9 cellular contexts compared by ENCODE assay signal in genomic region chr17:81165246-81166032, GRCh38. TPM values are rescaled to one million over a fixed set of nuclear protein-coding genes. Genes with fewer than 3 reads are reported as not detected.
DNase-seq lines count a peak whose midpoint lies in the region; ATAC-seq, FAIRE-seq and TF ChIP-seq lines count a peak whose summit lies in the region.
"Had no signal": no experiment of that assay in that cellular context is flagged by ENCODE, and none has a peak within 500 bp of the region (broad histone marks: within the 10 kb centered on the region; RNA-seq: fewer than 3 reads in every experiment).

PVALEF (plus strand) TSS chr17:81165507; CDS start chr17:81181227, 15,720 bp downstream.

- POLR2A ChIA-PET in HEK293 (lab: Yijun Ruan, JAX) = interaction anchor here (0.5 to 1.3 kb wide), 2 partner anchors 22 to 107 kb away, joined by 3 to 4 read pairs; no protein-coding TSS in a partner anchor

- H3K36me3 ChIP-seq in HEK293 (ENCODE audit: control insufficient read depth in 2 of 2, insufficient read depth in 1 of 2, low read length in 2 of 2) = no peaks in the 10 kb centered on the region
- no peaks in the 10 kb centered on the region for H3K36me3 ChIP-seq in astrocyte (ENCODE audit: insufficient read depth, low read length)

- peaks cover 2% of the 10 kb centered on the region; the same call in 1 of the 2 replicates for H3K4me1 ChIP-seq in HEK293 (ENCODE audit: control insufficient read depth, insufficient read depth, low read length)
- H3K4me1 ChIP-seq in astrocyte (ENCODE audit: insufficient read depth, low read length) = no peaks in the 10 kb centered on the region

- no peaks in the 10 kb centered on the region for H3K9me3 Mint-ChIP-seq in astrocyte (ENCODE audit: unreplicated experiment)
- no peaks in the 10 kb centered on the region for H3K9me3 Mint-ChIP-seq in stimulated activated effector memory CD8-positive, alpha-beta T cell treated with anti-CD3 and anti-CD28 coated beads, Interleukin-12 subunit alpha, Interleukin-12 subunit beta, amount 100 ng/mL, for 72 hours
- H3K9me3 Mint-ChIP-seq in stimulated activated memory B cell treated with anti-CD40 and anti-IgM and Interleukin-4, amounts not matched to agents 10 μg/mL and 1 μg/mL and 100 μg/mL, for 72 hours = no peaks in the 10 kb centered on the region

- H3K9me3 ChIP-seq in HEK293 (ENCODE audit: control insufficient read depth, insufficient read depth, low read depth, low read length) (no peaks in the 10 kb centered on the region), astrocyte (ENCODE audit: insufficient read depth, low read depth, low read length) (no peaks in the 10 kb centered on the region)

- H3K27me3 Mint-ChIP-seq in astrocyte (ENCODE audit: low read depth, unreplicated experiment) = peaks cover 21% of the 10 kb centered on the region
- H3K27me3 Mint-ChIP-seq in stimulated activated memory B cell treated with anti-CD40 and anti-IgM and Interleukin-4, amounts not matched to agents 10 μg/mL and 1 μg/mL and 100 μg/mL, for 72 hours = peaks cover 62% of the 10 kb centered on the region

- ATAC-seq in left colon = peak; percentile 34
- no peak for ATAC-seq in stimulated activated effector memory CD8-positive, alpha-beta T cell treated with anti-CD3 and anti-CD28 coated beads, Interleukin-12 subunit alpha, Interleukin-12 subunit beta, amount 100 ng/mL, for 72 hours
- no peak for ATAC-seq in stimulated activated memory B cell treated with anti-CD40 and anti-IgM and Interleukin-4, amounts not matched to agents 10 μg/mL and 1 μg/mL and 100 μg/mL, for 72 hours

- peak within 1 kb of the TSS; percentile 55; the same call in 1 of the 2 replicates for H3K27ac ChIP-seq in HEK293 (ENCODE audit: extremely low read depth, low read depth, low read length)
- no peak within 1 kb of the TSS for H3K27ac ChIP-seq in astrocyte (ENCODE audit: low read depth, low read length)

- no peaks in the 10 kb centered on the region for H3K36me3 Mint-ChIP-seq in astrocyte (ENCODE audit: low read depth, unreplicated experiment)
- H3K36me3 Mint-ChIP-seq in stimulated activated effector memory CD8-positive, alpha-beta T cell treated with anti-CD3 and anti-CD28 coated beads, Interleukin-12 subunit alpha, Interleukin-12 subunit beta, amount 100 ng/mL, for 72 hours = no peaks in the 10 kb centered on the region
- H3K36me3 Mint-ChIP-seq in stimulated activated memory B cell treated with anti-CD40 and anti-IgM and Interleukin-4, amounts not matched to agents 10 μg/mL and 1 μg/mL and 100 μg/mL, for 72 hours = no peaks in the 10 kb centered on the region

- FAIRE-seq in astrocyte (lab: Jason Lieb, UNC) = no peak

- no peaks in the 10 kb centered on the region for H4K20me1 ChIP-seq in astrocyte (ENCODE audit: insufficient read depth, low read length)

- no peak within 1 kb of the TSS for H3K27ac Mint-ChIP-seq in astrocyte (ENCODE audit: unreplicated experiment)
- H3K27ac Mint-ChIP-seq in stimulated activated effector memory CD8-positive, alpha-beta T cell treated with anti-CD3 and anti-CD28 coated beads, Interleukin-12 subunit alpha, Interleukin-12 subunit beta, amount 100 ng/mL, for 72 hours = no peak within 1 kb of the TSS
- no peak within 1 kb of the TSS for H3K27ac Mint-ChIP-seq in stimulated activated memory B cell treated with anti-CD40 and anti-IgM and Interleukin-4, amounts not matched to agents 10 μg/mL and 1 μg/mL and 100 μg/mL, for 72 hours

- TF ChIP-seq CTCF in HEK293 (tag by site-specific recombination; IDR thresholded peaks at IDR 0.05) (peak; percentile 52; the same call in 1 of the 2 replicates), astrocyte (IDR thresholded peaks at IDR 0.05; ENCODE audit: insufficient read depth, low read depth, low read length) (no peak)

- H3K27me3 ChIP-seq in astrocyte (ENCODE audit: insufficient read depth, low read length) = peaks cover 5% of the 10 kb centered on the region

- peak within 1 kb of the TSS; percentile 66 for H3K4me2 ChIP-seq in astrocyte (ENCODE audit: low read length)

- no peaks in the 10 kb centered on the region for H3K4me1 Mint-ChIP-seq in astrocyte (ENCODE audit: low read depth, unreplicated experiment)
- H3K4me1 Mint-ChIP-seq in stimulated activated effector memory CD8-positive, alpha-beta T cell treated with anti-CD3 and anti-CD28 coated beads, Interleukin-12 subunit alpha, Interleukin-12 subunit beta, amount 100 ng/mL, for 72 hours = peaks cover 6% of the 10 kb centered on the region
- H3K4me1 Mint-ChIP-seq in stimulated activated memory B cell treated with anti-CD40 and anti-IgM and Interleukin-4, amounts not matched to agents 10 μg/mL and 1 μg/mL and 100 μg/mL, for 72 hours = peaks cover 14% of the 10 kb centered on the region

- H3K9ac ChIP-seq in astrocyte (ENCODE audit: low read length) = no peak within 1 kb of the TSS

- H3K4me3 ChIP-seq in HEK293 (ENCODE audit: low read depth, low read length) (peak within 1 kb of the TSS; percentile 47), astrocyte (ENCODE audit: insufficient read depth, low read depth, low read length) (no peak within 1 kb of the TSS)

- no peak within 1 kb of the TSS for H3K4me3 Mint-ChIP-seq in astrocyte (ENCODE audit: unreplicated experiment)
- peak within 1 kb of the TSS; percentile 50 for H3K4me3 Mint-ChIP-seq in stimulated activated effector memory CD8-positive, alpha-beta T cell treated with anti-CD3 and anti-CD28 coated beads, Interleukin-12 subunit alpha, Interleukin-12 subunit beta, amount 100 ng/mL, for 72 hours
- H3K4me3 Mint-ChIP-seq in stimulated activated memory B cell treated with anti-CD40 and anti-IgM and Interleukin-4, amounts not matched to agents 10 μg/mL and 1 μg/mL and 100 μg/mL, for 72 hours = no peak within 1 kb of the TSS

- CTCF ChIA-PET in HEK293 (lab: Yijun Ruan, JAX) = interaction anchor here (1.6 to 1.7 kb wide), 2 partner anchors 23 to 35 kb away, joined by 4 read pairs; no protein-coding TSS in a partner anchor

- DNase-seq in astrocyte (ENCODE audit: low read depth) (no peak), left colon (no peak), T-helper 2 cell (no peak), hepatic stellate cell (ENCODE audit: low spot score) (no peak), SIG-M5 (lab: John Stamatoyannopoulos, UW) (no peak)
- no peak for DNase-seq in stimulated activated effector memory CD8-positive, alpha-beta T cell treated with anti-CD3 and anti-CD28 coated beads, Interleukin-12 subunit alpha, Interleukin-12 subunit beta, amount 100 ng/mL, for 72 hours (ENCODE audit: low spot score in 2 of 2)
- DNase-seq: stimulated activated CD4-positive, alpha-beta T cell treated with anti-CD3 and anti-CD28 coated beads, Interleukin-2, amount 100 ng/mL, for 48 hours had no signal

- H3K79me2 ChIP-seq in astrocyte (ENCODE audit: insufficient read depth, low read length) = no peaks in the 10 kb centered on the region

- intact Hi-C loops in left colon (cut with DNase I, micrococcal nuclease) = no loop called here

- H2AFZ ChIP-seq in astrocyte (ENCODE audit: low read depth, low read length) = peak within 1 kb of the TSS; percentile 18

TF ChIP-seq in HEK293, 187 proteins besides CTCF, POLR2A, EP300 and RAD21 (continues in another document):
- peak; percentile 88 for TF ChIP-seq GLIS2 (tag by site-specific recombination; IDR thresholded peaks at IDR 0.05)
- 0 out of 2 replicates have a peak, but pooled peaks have one; percentile 65 for TF ChIP-seq ZBTB7A (tag by site-specific recombination; IDR thresholded peaks at IDR 0.05; ENCODE audit: low read depth)
- peak; percentile 36; the same call in 1 of the 2 replicates for TF ChIP-seq ZNF561 (tag by site-specific recombination; IDR thresholded peaks at IDR 0.05; ENCODE audit: borderline replicate concordance)
- TF ChIP-seq ZNF324 (tag by site-specific recombination; IDR thresholded peaks at IDR 0.05) = no peak
- TF ChIP-seq ZNF423 (tag by site-specific recombination; IDR thresholded peaks at IDR 0.05) = 0 out of 2 replicates have a peak, but pooled peaks have one; percentile 13
- TF ChIP-seq ZEB2 (tag by site-specific recombination; IDR thresholded peaks at IDR 0.05) = peak; percentile 69; the same call in 1 of the 2 replicates
- 0 out of 2 replicates have a peak, but pooled peaks have one; percentile 10 for TF ChIP-seq EGR2 (tag by site-specific recombination; IDR thresholded peaks at IDR 0.05; ENCODE audit: low read depth)
- no peak for TF ChIP-seq ZFP37 (tag by site-specific recombination; IDR thresholded peaks at IDR 0.05)
- TF ChIP-seq BCL6B (tag by site-specific recombination; IDR thresholded peaks at IDR 0.05) = no peak
- 0 out of 2 replicates have a peak, but pooled peaks have one; percentile 15 for TF ChIP-seq ZNF121 (tag by site-specific recombination; IDR thresholded peaks at IDR 0.05)

RNA-seq across cellular contexts. Expression of gene PVALEF, which starts in this region (rescaled TPM):
- total RNA-seq in astrocyte (not detected in 2 replicates), left colon (not detected)

Comparison
In these comparisons a context has a peak if more than half of its experiments do, and no peak if none do; other contexts are left out.
1. Peak in ATAC-seq in left colon; RNA of the gene not detected or under 1 TPM.